In the genomic region with DNA sequence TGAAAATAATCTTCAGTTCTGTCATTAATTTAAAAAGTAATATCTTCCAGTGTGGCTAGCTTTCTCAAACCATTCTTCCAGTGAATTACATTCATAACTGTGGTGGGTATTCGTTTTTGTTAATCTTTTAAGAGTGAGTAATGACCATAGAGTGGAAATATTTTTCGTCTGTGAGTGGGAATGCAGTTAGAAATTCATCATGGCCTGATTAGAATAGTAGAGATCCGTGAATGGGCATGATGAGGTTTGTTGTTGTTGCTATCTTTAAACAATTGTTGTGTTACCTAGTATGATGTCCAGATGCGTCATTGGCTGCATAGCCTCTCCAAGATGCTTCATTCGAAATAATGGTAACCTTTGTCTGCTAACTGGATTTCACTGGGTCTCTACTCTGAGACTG, we compare ENCODE assay signal across 22 cellular contexts.
DNase-seq lines count a peak whose midpoint lies in the region; ATAC-seq and TF ChIP-seq lines count a peak whose summit lies in the region.
"Had no signal": no experiment of that assay in that cellular context is flagged by ENCODE, and none has a peak within 500 bp of the region (broad histone marks: within the 10 kb centered on the region; RNA-seq: fewer than 3 reads in every experiment).

No MANE protein-coding gene starts in this region.

- no peaks in the 10 kb centered on the region for H3K9me3 ChIP-seq in upper lobe of left lung
- H3K9me3 ChIP-seq: SK-N-SH had no signal

- WGBS in upper lobe of left lung, 2 donors: 84 to 88% methylated on average over 5 of the region's 5 CpGs

- TF ChIP-seq EP300 in upper lobe of left lung (IDR thresholded peaks at IDR 0.05): no peak

- TF ChIP-seq POLR2A in upper lobe of left lung (IDR thresholded peaks at IDR 0.05): no peak

- no peak for TF ChIP-seq CTCF in AG09319 (IDR thresholded peaks at IDR 0.05; ENCODE audit: low read depth, low read length)
- TF ChIP-seq CTCF in upper lobe of left lung (IDR thresholded peaks at IDR 0.05): no peak

- DNase-seq in AG09319 (ENCODE audit: extremely low read depth, low read depth) (peak; percentile 4), GM04504 (ENCODE audit: low read depth) (peak; percentile 16), astrocyte of the hippocampus (ENCODE audit: low read depth, low spot score) (peak; percentile 63), kidney tubule cell (ENCODE audit: low spot score) (peak; percentile 17), upper lobe of left lung (no peak), SHP77 treated with DMSO at 0.1 percent for 48 hours (lab: John Stamatoyannopoulos, UW) (no peak)
- DNase-seq: CD4-positive, CD25-positive, alpha-beta regulatory T cell; NCI-H1092 treated with DMSO at 0.1 percent for 48 hours; NCI-H146; NCI-H2029; NCI-H2227 treated with DMSO at 0.1 percent for 48 hours; NCI-H510A; NCI-H748 treated with DMSO at 0.1 percent for 48 hours; PC-9; SIG-M5; SK-N-SH had no signal

- no peak overlapping the region for H3K4me3 ChIP-seq in upper lobe of left lung
- H3K4me3 ChIP-seq: K562, PC-9 had no signal

- no peaks in the 10 kb centered on the region for H3K4me1 ChIP-seq in upper lobe of left lung

- H3K36me3 ChIP-seq in upper lobe of left lung: no peaks in the 10 kb centered on the region

- H3K27ac ChIP-seq in upper lobe of left lung: no peak overlapping the region
- H3K27ac ChIP-seq: HL-60, PC-9, RWPE1 had no signal

- ATAC-seq in GM21717 (IDR thresholded peaks at IDR 0.05; ENCODE audit: unreplicated experiment) (no peak), upper lobe of left lung (ENCODE audit: low FRiP score in 2 of 2) (no peak), HG02571 (IDR thresholded peaks at IDR 0.05; ENCODE audit: unreplicated experiment) (no peak)
- ATAC-seq: HepG2, K562 had no signal

- no peaks in the 10 kb centered on the region for H3K27me3 ChIP-seq in upper lobe of left lung

Comparison
In these comparisons a context has a peak if more than half of its experiments do, and no peak if none do; other contexts are left out.
1. DNase-seq: peak in AG09319 (single experiment), GM04504 (single experiment), astrocyte of the hippocampus (single experiment) and kidney tubule cell (single experiment); none in upper lobe of left lung (0 of 2) and SHP77 treated with DMSO at 0.1 percent for 48 hours (single experiment).